ENCODE assay signal across 1 cellular context in genomic region chr2:136874258-136874657, GRCh38.
TF ChIP-seq lines count a peak whose summit lies in the region.

No MANE protein-coding gene starts in this region.

TF ChIP-seq in Ishikawa, 13 proteins besides CTCF, POLR2A, EP300 and RAD21 (continued from another document):
- TF ChIP-seq MAX (IDR thresholded peaks at IDR 0.05): no peak
TF ChIP-seq in Ishikawa: peak in this region for 1.
